7 cellular contexts compared by ENCODE assay signal in the genomic region with DNA sequence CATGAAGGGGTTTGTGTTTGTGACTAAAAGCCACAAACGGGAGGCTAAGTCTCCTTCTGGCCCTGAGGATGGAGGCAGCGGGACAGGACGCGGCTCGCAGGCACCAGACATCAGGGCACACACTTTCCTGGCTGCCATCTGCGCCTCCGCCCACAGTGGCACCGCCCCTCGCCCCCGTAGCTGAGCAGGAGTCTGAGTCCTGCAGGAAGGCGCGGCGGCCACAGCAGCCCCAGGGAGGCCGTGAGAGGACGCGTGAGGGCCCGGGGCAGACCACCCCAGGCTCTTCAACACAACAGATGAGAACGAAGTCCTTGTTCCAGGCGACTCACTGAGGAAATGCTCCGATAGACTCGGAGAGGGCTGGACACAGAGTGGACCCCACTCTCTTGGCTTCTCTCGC. TPM values are rescaled to one million over a fixed set of nuclear protein-coding genes. Genes with fewer than 3 reads are reported as not detected.
"Had no signal": no experiment of that assay in that cellular context is flagged by ENCODE, and none has a peak within 500 bp of the region (broad histone marks: within the 10 kb centered on the region; RNA-seq: fewer than 3 reads in every experiment).

No MANE protein-coding gene starts in this region.

- DNase-seq: IMR-90, KBM-7, KG1 had no signal

- H3K4me3 ChIP-seq: K562 had no signal

- ATAC-seq: HepG2, K562 had no signal

- H3K27ac ChIP-seq: HL-60 had no signal

RNA-seq across cellular contexts. Expression of gene ADGRA1, which starts 6.6 kb away (rescaled TPM):
- polyA plus RNA-seq: HepG2, IgD-negative memory B cell, IMR-90, K562 had no signal
